ENCODE assay signal across 8 cellular contexts in the genomic region with DNA sequence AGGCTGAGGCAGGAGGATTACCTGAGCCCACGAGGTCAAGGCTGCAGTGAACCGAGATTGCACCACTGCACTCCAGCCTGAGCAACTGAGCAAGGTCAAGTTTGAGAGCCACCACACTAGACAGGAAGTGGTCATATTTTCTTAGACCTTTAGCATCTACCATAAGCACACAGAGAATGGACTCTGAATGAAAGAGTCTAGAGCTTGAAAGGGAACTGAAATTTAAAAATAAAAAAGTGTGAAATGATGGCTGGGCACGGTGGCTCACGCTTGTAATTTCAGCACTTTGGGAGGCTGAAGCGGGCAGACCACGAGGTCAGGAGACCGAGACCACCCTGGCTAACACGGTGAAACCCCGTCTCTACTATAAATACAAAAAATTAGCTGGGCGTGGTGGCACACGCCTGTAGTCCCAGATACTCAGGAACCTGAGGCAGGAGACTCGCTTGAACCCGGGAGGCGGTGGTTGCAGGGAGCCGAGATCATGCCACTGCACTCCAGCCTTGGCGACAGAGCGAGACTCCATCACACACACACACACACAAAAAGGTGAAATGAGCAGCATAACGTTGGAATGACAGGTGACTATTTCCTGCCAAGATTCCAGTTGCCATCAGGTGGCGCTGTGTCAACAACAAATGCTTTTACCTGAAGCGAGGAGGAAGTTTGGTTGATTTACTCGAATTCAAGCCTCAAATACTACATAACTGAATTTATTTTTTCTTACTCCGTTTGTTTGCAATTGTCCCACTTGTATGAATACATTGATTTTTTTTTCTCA. TPM values are rescaled to one million over a fixed set of nuclear protein-coding genes. Genes with fewer than 3 reads are reported as not detected.
DNase-seq lines count a peak whose midpoint lies in the region; ATAC-seq, FAIRE-seq and TF ChIP-seq lines count a peak whose summit lies in the region.

No MANE protein-coding gene starts in this region.

- no peaks in the 10 kb centered on the region for H3K36me3 ChIP-seq in body of pancreas (replicated peaks in 1 of 2; ENCODE audit: insufficient read depth in 1 of 2, low read depth in 2 of 2)
- H3K36me3 ChIP-seq in small intestine (ENCODE audit: control insufficient read depth in 2 of 2, insufficient read depth in 2 of 2, low read length in 2 of 2) = no peaks in the 10 kb centered on the region

- 15 to 16% methylated on average over 22 of the region's 22 CpGs for WGBS in body of pancreas, 2 donors
- WGBS in small intestine, 3 donors = 13 to 23% (median 13%) methylated on average over 22 of the region's 22 CpGs

- intact Hi-C loops in body of pancreas (cut with DNase I) = loop anchor here (10.0 kb wide), 1 partner anchor 233 kb away; no protein-coding TSS in a partner anchor

- H3K27me3 ChIP-seq in body of pancreas = no peaks in the 10 kb centered on the region
- H3K27me3 ChIP-seq in small intestine (ENCODE audit: control insufficient read depth in 2 of 2, insufficient read depth in 2 of 2, low read length in 2 of 2) = no peaks in the 10 kb centered on the region

- peak; percentile 66 for DNase-seq in GM13977 (ENCODE audit: low spot score)
- peak; percentile 43 to 78 (median 77) for DNase-seq in NCI-H1417 (lab: John Stamatoyannopoulos, UW)
- peak; percentile 82 to 90 (median 86) for DNase-seq in body of pancreas
- DNase-seq in small intestine = peak; percentile 89

- in situ Hi-C loops in GM13977 (cut with MboI; ENCODE audit: low pct_unique_long_range_greater_than_20kb, low sequenced_read_pairs, unreplicated experiment) = no loop called here

- H3K27ac ChIP-seq in body of pancreas (peak overlapping the region in 3 of 4 donors; percentile 3 to 75 (median 32)), small intestine (ENCODE audit: low read depth in 1 of 2, low read length in 1 of 2) (no peak overlapping the region)

- TF ChIP-seq POLR2A in body of pancreas (IDR thresholded peaks at IDR 0.05) = no peak

- ATAC-seq in HG02759 (IDR thresholded peaks at IDR 0.05; ENCODE audit: unreplicated experiment) = peak; percentile 84
- peak; percentile 87 for ATAC-seq in body of pancreas
- ATAC-seq in GM19328 (IDR thresholded peaks at IDR 0.05; ENCODE audit: unreplicated experiment) = no peak

- peak; percentile 56 for FAIRE-seq in TTC549 (lab: Jason Lieb, UNC)
- no peak for FAIRE-seq in small intestine (lab: Jason Lieb, UNC)

- H3K9me3 ChIP-seq in body of pancreas (no peaks in the 10 kb centered on the region), iPS-18c (ENCODE audit: control insufficient read depth, insufficient read depth, low read length) (no peaks in the 10 kb centered on the region), small intestine (ENCODE audit: control insufficient read depth, low read depth) (no peaks in the 10 kb centered on the region)

- H3K4me3 ChIP-seq in body of pancreas (no peak overlapping the region), iPS-18c (ENCODE audit: insufficient read depth, low read depth, low read length) (0 out of 2 replicates have a peak overlapping the region, but pooled peaks have one; percentile 15), small intestine (ENCODE audit: low read depth in 1 of 2, low read length in 2 of 2) (no peak overlapping the region)

- TF ChIP-seq CTCF in GM13977 (IDR thresholded peaks at IDR 0.05; ENCODE audit: extremely low read depth, insufficient read depth, missing control alignments) (peak; percentile 83), body of pancreas (IDR thresholded peaks at IDR 0.05) (peak; percentile 69 to 96 (median 91))

- H3K4me1 ChIP-seq in body of pancreas = peaks cover 12% of the 10 kb centered on the region
- no peaks in the 10 kb centered on the region for H3K4me1 ChIP-seq in small intestine (ENCODE audit: control insufficient read depth in 2 of 2, insufficient read depth in 1 of 2, low read depth in 1 of 2, low read length in 1 of 2)

RNA-seq across cellular contexts. Expression of a gene that starts 21.3 kb away (rescaled TPM):
- total RNA-seq in body of pancreas = 10 to 100 TPM; 46.4 to 47.5 TPM
- 10 to 100 TPM; 45.4 to 66.4 (median 48.4) TPM for polyA plus RNA-seq in small intestine

RNA-seq across cellular contexts. Expression of a gene that starts 30.4 kb away (rescaled TPM):
- 10 to 100 TPM; 27.0 to 49.4 TPM for total RNA-seq in body of pancreas
- 10 to 100 TPM in 1 of 3 donors, 1 to 10 TPM in 2; 2.2 to 12.0 (median 5.4) TPM for polyA plus RNA-seq in small intestine

Comparison
In these comparisons a context has a peak if more than half of its experiments do, and no peak if none do; other contexts are left out.
1. H3K27ac ChIP-seq: peak in body of pancreas (3 of 4); none in small intestine (0 of 2).
2. Peak in every context shown above with its lines, with median percentiles within 50 percentile points of each other: DNase-seq.